In the genomic region with DNA sequence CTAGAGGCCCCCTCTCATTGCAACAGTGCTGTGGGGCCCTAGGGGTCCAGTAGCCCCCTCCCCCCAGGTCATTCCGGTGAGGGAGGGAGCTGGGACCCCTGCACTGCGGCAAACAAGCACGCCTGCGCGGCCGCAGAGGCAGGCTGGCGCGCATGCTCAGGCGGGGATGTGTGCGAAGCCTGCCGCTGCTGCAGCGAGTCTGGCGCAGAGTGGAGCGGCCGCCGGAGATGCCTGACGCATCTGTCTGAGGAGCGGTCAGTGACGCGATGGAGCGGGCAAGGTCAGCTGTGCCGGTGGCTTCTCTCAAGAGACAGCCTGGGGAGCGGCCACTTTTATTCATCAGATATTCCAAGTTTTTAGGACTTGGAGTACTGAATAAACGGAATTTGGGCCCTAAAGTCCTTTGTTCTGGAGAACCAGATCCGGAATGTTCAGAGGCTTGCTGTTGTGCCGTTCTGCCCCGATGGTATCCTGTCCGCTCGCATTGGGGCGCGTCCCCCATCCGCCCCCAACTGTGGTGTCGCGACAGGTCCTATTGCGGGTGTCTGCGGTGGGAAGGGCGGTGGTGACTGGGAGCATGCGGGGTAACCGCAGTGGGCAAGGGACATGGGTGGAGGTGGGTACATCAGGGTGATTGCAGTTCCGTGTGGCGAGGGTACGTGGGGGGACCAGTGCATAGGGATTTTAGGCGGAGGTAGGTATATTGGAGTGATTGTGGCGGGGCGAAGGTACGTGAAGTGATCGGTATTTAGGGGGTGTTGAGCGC, we compare ENCODE assay signal across 8 cellular contexts. TPM values are rescaled to one million over a fixed set of nuclear protein-coding genes. Genes with fewer than 3 reads are reported as not detected.
DNase-seq lines count a peak whose midpoint lies in the region; ATAC-seq and TF ChIP-seq lines count a peak whose summit lies in the region.

A gene (plus strand): TSS at position 205 of the 766 bp plus-strand sequence. CDS start 19,467 bp downstream, outside the sequence.
A gene with protein sequence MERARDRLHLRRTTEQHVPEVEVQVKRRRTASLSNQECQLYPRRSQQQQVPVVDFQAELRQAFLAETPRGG (plus strand): TSS at position 205 of the 766 bp plus-strand sequence. CDS start 62 bp downstream, at position 267.

- intact Hi-C loops in mucosa of descending colon (cut with DNase I, micrococcal nuclease), result no loop called here

- peaks cover 17% of the 10 kb centered on the region for H3K9me3 ChIP-seq in mucosa of descending colon

- no peaks in the 10 kb centered on the region for H3K4me1 ChIP-seq in mucosa of descending colon (ENCODE audit: low read depth)

- DNase-seq in NCI-H774 (lab: John Stamatoyannopoulos, UW) (peak; percentile 52), activated T-cell treated with anti-CD3 and anti-CD28 coated beads for 1 hour (ENCODE audit: low read depth) (peak; percentile 45), epithelial cell of prostate (ENCODE audit: low read depth, low spot score) (no peak), mucosa of descending colon (peak; percentile 73 to 84 (median 79))
- peak; percentile 29 to 34 for DNase-seq in stimulated activated CD8-positive, alpha-beta memory T cell treated with anti-CD3 and anti-CD28 coated beads, Interleukin-2, amount 100 ng/mL, for 1 hour (ENCODE audit: low read depth in 2 of 2)

- peak within 1 kb of the TSS; percentile 95 for H3K4me3 ChIP-seq in GM08714 (ENCODE audit: low read length)
- H3K4me3 ChIP-seq in mucosa of descending colon, result peak within 1 kb of the TSS; percentile 39

- H3K36me3 ChIP-seq in mucosa of descending colon (ENCODE audit: low read depth), result no peaks in the 10 kb centered on the region

- TF ChIP-seq CTCF in mucosa of descending colon (IDR thresholded peaks at IDR 0.05), result no peak

- ATAC-seq in HG02798 (IDR thresholded peaks at IDR 0.05; ENCODE audit: poor library complexity, unreplicated experiment), result peak; percentile 73
- ATAC-seq in mucosa of descending colon, result peak; percentile 85
- ATAC-seq in GM21717 (IDR thresholded peaks at IDR 0.05; ENCODE audit: unreplicated experiment), result no peak

- peak within 1 kb of the TSS; percentile 71 for H3K27ac ChIP-seq in epithelial cell of prostate

RNA-seq across cellular contexts. Expression of the first gene that starts in this region (rescaled TPM):
- 10 to 100 TPM; 17.6 to 85.5 (median 18.7) TPM for total RNA-seq in mucosa of descending colon

RNA-seq across cellular contexts. Expression of the second gene that starts in this region (rescaled TPM):
- 10 to 100 TPM in 1 of 3 donors, 1 to 10 TPM in 1, under 1 TPM in 1; 0.55 to 15.8 (median 3.9) TPM for total RNA-seq in mucosa of descending colon
